ENCODE assay signal across 9 cellular contexts in genomic region chr1:26582836-26583460, GRCh38. TPM values are rescaled to one million over a fixed set of nuclear protein-coding genes. Genes with fewer than 3 reads are reported as not detected.
DNase-seq lines count a peak whose midpoint lies in the region; ATAC-seq and TF ChIP-seq lines count a peak whose summit lies in the region.
"Had no signal": no experiment of that assay in that cellular context is flagged by ENCODE, and none has a peak within 500 bp of the region (broad histone marks: within the 10 kb centered on the region; RNA-seq: fewer than 3 reads in every experiment).

No MANE protein-coding gene starts in this region.

- H3K36me3 ChIP-seq in neutrophil = peaks cover 4% of the 10 kb centered on the region

- no peaks in the 10 kb centered on the region for H3K9me3 ChIP-seq in neutrophil

- peaks cover 0 to 1% (median 0%) of the 10 kb centered on the region in 7 donors for H3K9me3 Mint-ChIP-seq in CD14-positive monocyte

- H3K27ac Mint-ChIP-seq in CD14-positive monocyte = peak overlapping the region; percentile 68 to 95 (median 89)

- H3K4me1 Mint-ChIP-seq in CD14-positive monocyte = peaks cover 43% of the 10 kb centered on the region

- H3K4me3 ChIP-seq in neutrophil (ENCODE audit: low read depth in 1 of 2, low read length in 1 of 2) = no peak overlapping the region
- H3K4me3 ChIP-seq: skin epidermis had no signal

- DNase-seq in CD14-positive monocyte (ENCODE audit: low spot score) = peak; percentile 95
- peak; percentile 31 for DNase-seq in HS-5 (ENCODE audit: low read depth)
- peak; percentile 91 to 95 for DNase-seq in activated T-cell treated with anti-CD3 and anti-CD28 coated beads, Interleukin-2, amount 50 U/mL, for 48 hours
- no peak for DNase-seq in cerebellar nuclear complex (lab: John Stamatoyannopoulos, UW)
- DNase-seq in NCI-H345 (lab: John Stamatoyannopoulos, UW) = no peak

- intact Hi-C loops in CD14-positive monocyte (cut with micrococcal nuclease) = loop anchor here (1.0 to 5.0 kb wide), 2 partner anchors 41 kb away; no protein-coding TSS in a partner anchor

- H3K27me3 Mint-ChIP-seq in CD14-positive monocyte (ENCODE audit: low read depth in 3 of 3) = peaks cover 0 to 2% (median 1%) of the 10 kb centered on the region in 3 donors

- H3K27ac ChIP-seq in neutrophil = peak overlapping the region; percentile 60

- peak overlapping the region; percentile 49 to 59 for H3K4me3 Mint-ChIP-seq in CD14-positive monocyte

- peaks cover 0 to 2% of the 10 kb centered on the region in 2 donors for H3K36me3 Mint-ChIP-seq in CD14-positive monocyte

- peaks cover 15 to 21% of the 10 kb centered on the region in 2 experiments for H3K4me1 ChIP-seq in neutrophil (ENCODE audit: control insufficient read depth in 1 of 2, insufficient read depth in 1 of 2, low read depth in 1 of 2, low read length in 1 of 2)

- H3K27me3 ChIP-seq in neutrophil = no peaks in the 10 kb centered on the region

- TF ChIP-seq CTCF in CD14-positive monocyte (IDR thresholded peaks at IDR 0.05) (no peak), neutrophil (IDR thresholded peaks at IDR 0.05) (no peak)

- ATAC-seq in HG03039 (IDR thresholded peaks at IDR 0.05; ENCODE audit: unreplicated experiment) = no peak
- ATAC-seq in HG02884 (IDR thresholded peaks at IDR 0.05; ENCODE audit: unreplicated experiment) = no peak

RNA-seq across cellular contexts. Expression of gene RPS6KA1, which starts 53.4 kb away (rescaled TPM):
- polyA plus RNA-seq in CD14-positive monocyte = 100 to 1,000 TPM; 188 to 189 TPM

Comparison
In these comparisons a context has a peak if more than half of its experiments do, and no peak if none do; other contexts are left out.
1. DNase-seq: peak in CD14-positive monocyte (single experiment), HS-5 (single experiment) and activated T-cell treated with anti-CD3 and anti-CD28 coated beads, Interleukin-2, amount 50 U/mL, for 48 hours (2 of 2); none in cerebellar nuclear complex (0 of 2) and NCI-H345 (single experiment).